Comparison of ENCODE assay signal across 8 cellular contexts in genomic region chr18:57630002-57630758, GRCh38. TPM values are rescaled to one million over a fixed set of nuclear protein-coding genes. Genes with fewer than 3 reads are reported as not detected.
DNase-seq lines count a peak whose midpoint lies in the region; ATAC-seq, FAIRE-seq and TF ChIP-seq lines count a peak whose summit lies in the region.

No MANE protein-coding gene starts in this region.

- no peak for FAIRE-seq in RCC 7860 (lab: Jason Lieb, UNC)

- no peaks in the 10 kb centered on the region for H4K20me1 ChIP-seq in GM23338 (replicated peaks; ENCODE audit: insufficient read depth)
- H4K20me1 ChIP-seq in fibroblast of lung (ENCODE audit: control insufficient read depth, extremely low read depth, insufficient read depth, low read length), result no peaks in the 10 kb centered on the region

- H3K79me2 ChIP-seq in GM23338 (replicated peaks; ENCODE audit: insufficient read depth), result no peaks in the 10 kb centered on the region
- H3K79me2 ChIP-seq in fibroblast of lung (ENCODE audit: control insufficient read depth, insufficient read depth, low read length), result no peaks in the 10 kb centered on the region

- H3K4me3 Mint-ChIP-seq in GM23338, result peak overlapping the region; percentile 85
- peak overlapping the region; percentile 88 to 98 (median 96) for H3K4me3 Mint-ChIP-seq in naive thymus-derived CD4-positive, alpha-beta T cell
- peak overlapping the region; percentile 95 for H3K4me3 Mint-ChIP-seq in stimulated activated memory B cell treated with anti-CD40 and anti-IgM and Interleukin-4, amounts not matched to agents 10 μg/mL and 1 μg/mL and 100 μg/mL, for 72 hours

- H3K27me3 ChIP-seq in GM23338 (ENCODE audit: insufficient read depth) (no peaks in the 10 kb centered on the region), fibroblast of lung (ENCODE audit: control insufficient read depth, insufficient read depth, low read length) (no peaks in the 10 kb centered on the region)
- H3K27me3 ChIP-seq in naive thymus-derived CD4-positive, alpha-beta T cell (ENCODE audit: control insufficient read depth in 2 of 2, insufficient read depth in 2 of 2, low read length in 2 of 2), result no peaks in the 10 kb centered on the region

- H3K9ac ChIP-seq in fibroblast of lung (ENCODE audit: insufficient read depth, low read length), result peak overlapping the region; percentile 73

- TF ChIP-seq CTCF in GM23338 (conservative IDR thresholded peaks at IDR 0.05; ENCODE audit: low read depth in 2 of 2), result peak; percentile 59 to 85
- peak; percentile 60 to 69 for TF ChIP-seq CTCF in fibroblast of lung (conservative IDR thresholded peaks at IDR 0.05 in 1 of 2, IDR thresholded peaks at IDR 0.05 in 1 of 2; ENCODE audit: low read depth in 1 of 2, low read length in 2 of 2)

- H3K4me2 ChIP-seq in GM23338, result peak overlapping the region; percentile 65
- peak overlapping the region; percentile 76 for H3K4me2 ChIP-seq in fibroblast of lung (ENCODE audit: extremely low read depth, insufficient read depth, low read length)

- H3K4me1 ChIP-seq in GM23338 (ENCODE audit: insufficient read depth), result peaks cover 8% of the 10 kb centered on the region; the same call in 1 of the 2 replicates
- peaks cover 6% of the 10 kb centered on the region for H3K4me1 ChIP-seq in fibroblast of lung (ENCODE audit: control insufficient read depth, extremely low read depth, insufficient read depth, low read length)
- H3K4me1 ChIP-seq in naive thymus-derived CD4-positive, alpha-beta T cell (ENCODE audit: control insufficient read depth in 2 of 2, insufficient read depth in 2 of 2, low read length in 2 of 2), result peaks cover 10 to 11% of the 10 kb centered on the region in 2 donors

- peak overlapping the region; percentile 98 for H3K27ac Mint-ChIP-seq in GM23338
- peak overlapping the region; percentile 84 to 99 (median 97) for H3K27ac Mint-ChIP-seq in naive thymus-derived CD4-positive, alpha-beta T cell
- peak overlapping the region; percentile 97 for H3K27ac Mint-ChIP-seq in stimulated activated memory B cell treated with anti-CD40 and anti-IgM and Interleukin-4, amounts not matched to agents 10 μg/mL and 1 μg/mL and 100 μg/mL, for 72 hours

- intact Hi-C loops in naive thymus-derived CD4-positive, alpha-beta T cell (cut with micrococcal nuclease), result loop anchor here (1.0 to 2.0 kb wide), 9 partner anchors 9 to 1509 kb away; partner anchors contain the start of genes FECH (in 2 of the 2), NARS1 (in 2 of the 2), WDR7 (in 2 of the 2) and NEDD4L (in 1 of the 2)

- CTCF ChIA-PET in naive thymus-derived CD4-positive, alpha-beta T cell (lab: Charles Lee), result interaction anchor here (0.7 to 2.3 kb wide), 2 partner anchors 9 to 116 kb away, joined by 3 to 10 read pairs; partner anchors contain the start of gene NARS1

- peak overlapping the region; percentile 57 for H3K27ac ChIP-seq in GM23338 (ENCODE audit: low read depth)
- H3K27ac ChIP-seq in fibroblast of lung (ENCODE audit: insufficient read depth, low read length), result peak overlapping the region; percentile 85
- peak overlapping the region; percentile 79 for H3K27ac ChIP-seq in naive thymus-derived CD4-positive, alpha-beta T cell (ENCODE audit: low read depth, low read length)

- DNase-seq in EH (ENCODE audit: low read depth), result peak; percentile 95
- peak; percentile 98 for DNase-seq in GM23338 (ENCODE audit: low spot score)
- peak; percentile 87 to 93 for DNase-seq in Kasumi-1 (lab: John Stamatoyannopoulos, UW)
- DNase-seq in RCC 7860 (ENCODE audit: low spot score), result peak; percentile 66
- DNase-seq in activated T-helper 1 cell treated with anti-CD3 and anti-CD28 coated beads, Interleukin-2, amount 50 U/mL, for 16 hours (ENCODE audit: low read depth in 1 of 2, low spot score in 1 of 2), result peak; percentile 88 to 89
- DNase-seq in fibroblast of lung (ENCODE audit: low read depth in 2 of 2), result peak; percentile 94 to 97
- DNase-seq in naive thymus-derived CD4-positive, alpha-beta T cell, result peak; percentile 89 to 95 (median 93)

- H3K36me3 Mint-ChIP-seq in GM23338 (ENCODE audit: low read depth), result peaks cover 8% of the 10 kb centered on the region
- H3K36me3 Mint-ChIP-seq in naive thymus-derived CD4-positive, alpha-beta T cell, result peaks cover 0 to 8% (median 0%) of the 10 kb centered on the region in 5 donors
- H3K36me3 Mint-ChIP-seq in stimulated activated memory B cell treated with anti-CD40 and anti-IgM and Interleukin-4, amounts not matched to agents 10 μg/mL and 1 μg/mL and 100 μg/mL, for 72 hours, result peaks cover 6% of the 10 kb centered on the region

- peaks cover 5% of the 10 kb centered on the region for H3K27me3 Mint-ChIP-seq in GM23338 (ENCODE audit: insufficient read depth, low read depth, poor library complexity)
- no peaks in the 10 kb centered on the region for H3K27me3 Mint-ChIP-seq in naive thymus-derived CD4-positive, alpha-beta T cell
- H3K27me3 Mint-ChIP-seq in stimulated activated memory B cell treated with anti-CD40 and anti-IgM and Interleukin-4, amounts not matched to agents 10 μg/mL and 1 μg/mL and 100 μg/mL, for 72 hours, result no peaks in the 10 kb centered on the region

- POLR2A ChIA-PET in naive thymus-derived CD4-positive, alpha-beta T cell (lab: Charles Lee), result interaction anchor here (0.7 to 2.7 kb wide), 3 partner anchors 8 to 10 kb away, joined by 4 to 19 read pairs (median 4); partner anchors contain the start of gene NARS1

- H2AFZ ChIP-seq in GM23338 (peak overlapping the region; percentile 97), fibroblast of lung (ENCODE audit: low read length) (peak overlapping the region; percentile 98)

- peaks cover 11% of the 10 kb centered on the region; the same call in 2 of the 3 replicates for H3K4me1 Mint-ChIP-seq in GM23338
- peaks cover 9 to 23% (median 20%) of the 10 kb centered on the region in 7 donors for H3K4me1 Mint-ChIP-seq in naive thymus-derived CD4-positive, alpha-beta T cell
- H3K4me1 Mint-ChIP-seq in stimulated activated memory B cell treated with anti-CD40 and anti-IgM and Interleukin-4, amounts not matched to agents 10 μg/mL and 1 μg/mL and 100 μg/mL, for 72 hours, result peaks cover 27% of the 10 kb centered on the region

- H3K4me3 ChIP-seq in GM23338 (peak overlapping the region; percentile 61), fibroblast of lung (replicated peaks in 1 of 4; ENCODE audit: control extremely low read depth in 1 of 4, insufficient read depth in 1 of 4, low read depth in 3 of 4, low read length in 4 of 4) (peak overlapping the region; percentile 70 to 95 (median 76))
- peak overlapping the region; percentile 88 for H3K4me3 ChIP-seq in naive thymus-derived CD4-positive, alpha-beta T cell (ENCODE audit: low read length)

- H3K9me3 Mint-ChIP-seq in GM23338, result peaks cover 12% of the 10 kb centered on the region; the same call in 2 of the 3 replicates
- H3K9me3 Mint-ChIP-seq in naive thymus-derived CD4-positive, alpha-beta T cell, result peaks cover 0 to 4% (median 0%) of the 10 kb centered on the region in 11 donors
- H3K9me3 Mint-ChIP-seq in stimulated activated memory B cell treated with anti-CD40 and anti-IgM and Interleukin-4, amounts not matched to agents 10 μg/mL and 1 μg/mL and 100 μg/mL, for 72 hours, result no peaks in the 10 kb centered on the region

- peak; percentile 97 for ATAC-seq in GM23338
- peak; percentile 99 for ATAC-seq in naive thymus-derived CD4-positive, alpha-beta T cell
- peak; percentile 95 for ATAC-seq in stimulated activated memory B cell treated with anti-CD40 and anti-IgM and Interleukin-4, amounts not matched to agents 10 μg/mL and 1 μg/mL and 100 μg/mL, for 72 hours

- H3F3A ChIP-seq in GM23338 (replicated peaks; ENCODE audit: low read depth), result no peaks in the 10 kb centered on the region

- H3K9me3 ChIP-seq in fibroblast of lung (ENCODE audit: control insufficient read depth, insufficient read depth, low read depth, low read length), result no peaks in the 10 kb centered on the region
- H3K9me3 ChIP-seq in naive thymus-derived CD4-positive, alpha-beta T cell (ENCODE audit: control insufficient read depth in 2 of 3, low read length in 3 of 3), result no peaks in the 10 kb centered on the region

- no peaks in the 10 kb centered on the region for H3K9me2 ChIP-seq in GM23338 (ENCODE audit: insufficient read depth)

- no peaks in the 10 kb centered on the region for H3K36me3 ChIP-seq in GM23338 (ENCODE audit: insufficient read depth)
- no peaks in the 10 kb centered on the region for H3K36me3 ChIP-seq in fibroblast of lung (ENCODE audit: control insufficient read depth, insufficient read depth, low read length)
- no peaks in the 10 kb centered on the region for H3K36me3 ChIP-seq in naive thymus-derived CD4-positive, alpha-beta T cell (ENCODE audit: control insufficient read depth in 2 of 3, insufficient read depth in 3 of 3, low read length in 3 of 3)

TF ChIP-seq in GM23338, 12 proteins besides CTCF, POLR2A, EP300 and RAD21 (continues in another document):
- peak; percentile 45; the same call in 1 of the 2 replicates for TF ChIP-seq POLR2AphosphoS5 (IDR thresholded peaks at IDR 0.05; ENCODE audit: low read depth)
- no peak for TF ChIP-seq EZH2 (IDR thresholded peaks at IDR 0.05; ENCODE audit: low read depth, unreplicated experiment)
- TF ChIP-seq EZH2phosphoT487 (IDR thresholded peaks at IDR 0.05; ENCODE audit: unreplicated experiment), result no peak
- TF ChIP-seq JUNB (IDR thresholded peaks at IDR 0.05; ENCODE audit: unreplicated experiment), result peak; percentile 19

RNA-seq across cellular contexts. Expression of gene NARS1, which starts 8.5 kb away (rescaled TPM):
- 225 and 233 TPM in 2 replicates for total RNA-seq in GM23338 (2014; rRNA removed; shearing (Covaris generic))
- polyA plus RNA-seq in GM23338 (2016; fragmentation: Nextera tagmentation; extraction: Ambion mirVana), result 273 and 280 TPM in 2 replicates
- 202 and 207 TPM in 2 replicates for total RNA-seq in fibroblast of lung
- 133 and 140 TPM in 2 replicates for polyA plus RNA-seq in fibroblast of lung
- polyA plus RNA-seq in fibroblast of lung (2012), result 107 and 121 TPM in 2 replicates
- polyA minus RNA-seq in fibroblast of lung (ENCODE audit: low replicate concordance), result 58.5 and 88.0 TPM in 2 replicates
- total RNA-seq in naive thymus-derived CD4-positive, alpha-beta T cell, result 10 to 100 TPM; 74.1 to 96.3 (median 87.5) TPM
- polyA plus RNA-seq in naive thymus-derived CD4-positive, alpha-beta T cell, result 10 to 100 TPM; 52.2 to 75.6 TPM

RNA-seq across cellular contexts. Expression of gene FECH, which starts 43.7 kb away (rescaled TPM):
- total RNA-seq in GM23338 (2014; rRNA removed; shearing (Covaris generic)), result 23.5 and 35.5 TPM in 2 replicates
- polyA plus RNA-seq in GM23338 (2016; fragmentation: Nextera tagmentation; extraction: Ambion mirVana) (5.8 and 6.1 TPM in 2 replicates), fibroblast of lung (44.4 and 52.7 TPM in 2 replicates)
- 17.7 and 23.8 TPM in 2 replicates for total RNA-seq in fibroblast of lung
- 27.4 and 33.3 TPM in 2 replicates for polyA plus RNA-seq in fibroblast of lung (2012)
- polyA minus RNA-seq in fibroblast of lung (ENCODE audit: low replicate concordance), result 18.0 and 26.1 TPM in 2 replicates
- 10 to 100 TPM; 11.7 to 15.3 (median 13.5) TPM for total RNA-seq in naive thymus-derived CD4-positive, alpha-beta T cell
- polyA plus RNA-seq in naive thymus-derived CD4-positive, alpha-beta T cell, result 10 to 100 TPM; 14.2 to 19.4 TPM

Comparison
In these comparisons a context has a peak if more than half of its experiments do, and no peak if none do; other contexts are left out.
1. Peak in every context shown above with its lines: DNase-seq, ATAC-seq, H3K4me3 ChIP-seq and H3K27ac ChIP-seq.